29 cellular contexts compared by ENCODE assay signal in genomic region chr4:59039046-59039445, GRCh38.
"Had no signal": no experiment of that assay in that cellular context is flagged by ENCODE, and none has a peak within 500 bp of the region (broad histone marks: within the 10 kb centered on the region; RNA-seq: fewer than 3 reads in every experiment).

No MANE protein-coding gene starts in this region.

- H3K36me3 ChIP-seq: stomach, suprapubic skin, thoracic aorta, thyroid gland, tibial artery, tibial nerve, transverse colon, upper lobe of left lung, upper lobe of right lung, uterus, vagina had no signal

- H3K4me1 ChIP-seq: stomach, suprapubic skin, testis, thyroid gland, tibial artery, tibial nerve, transverse colon, upper lobe of left lung, upper lobe of right lung, uterus, vagina had no signal

- FAIRE-seq: urothelium cell line had no signal

- H3K27me3 ChIP-seq: stomach, suprapubic skin, testis, thyroid gland, tibial artery, tibial nerve, transverse colon, upper lobe of left lung, upper lobe of right lung, uterus, vagina had no signal

- H3K27me3 Mint-ChIP-seq: stimulated activated memory B cell treated with anti-CD40 and anti-IgM and Interleukin-4, amounts not matched to agents 10 μg/mL and 1 μg/mL and 100 μg/mL, for 72 hours; stimulated activated naive B cell treated with anti-CD40 and anti-IgM and Interleukin-4, amounts not matched to agents 10 μg/mL and 1 μg/mL and 100 μg/mL, for 72 hours; stimulated activated naive CD8-positive, alpha-beta T cell treated with anti-CD3 and anti-CD28 coated beads, Interleukin-15, amount 100 ng/mL, for 72 hours; stimulated activated naive CD8-positive, alpha-beta T cell treated with anti-CD3 and anti-CD28 coated beads, Interleukin-15, Interleukin-2, amounts not matched to agents 100 ng/mL and 50 ng/mL, for 24 hours; type B pancreatic cell had no signal

- H3K9me3 Mint-ChIP-seq: stimulated activated memory B cell treated with anti-CD40 and anti-IgM and Interleukin-4, amounts not matched to agents 10 μg/mL and 1 μg/mL and 100 μg/mL, for 72 hours; stimulated activated naive B cell treated with anti-CD40 and anti-IgM and Interleukin-4, amounts not matched to agents 10 μg/mL and 1 μg/mL and 100 μg/mL, for 72 hours; type B pancreatic cell had no signal

- ATAC-seq: stimulated activated effector memory CD8-positive, alpha-beta T cell treated with anti-CD3 and anti-CD28 coated beads, Interleukin-12 subunit alpha, Interleukin-12 subunit beta, amount 100 ng/mL, for 72 hours; stimulated activated memory B cell treated with anti-CD40 and anti-IgM and Interleukin-4, amounts not matched to agents 10 μg/mL and 1 μg/mL and 100 μg/mL, for 72 hours; stimulated activated naive B cell treated with anti-CD40 and anti-IgM and Interleukin-4, amounts not matched to agents 10 μg/mL and 1 μg/mL and 100 μg/mL, for 72 hours; stimulated activated naive CD8-positive, alpha-beta T cell treated with anti-CD3 and anti-CD28 coated beads, Interleukin-15, amount 100 ng/mL, for 72 hours; stimulated activated naive CD8-positive, alpha-beta T cell treated with anti-CD3 and anti-CD28 coated beads, Interleukin-15, Interleukin-2, amounts not matched to agents 100 U/mL and 50 U/mL, for 24 hours; upper lobe of right lung had no signal

- H3K27ac ChIP-seq: stomach, suprapubic skin, testis, thoracic aorta, thyroid gland, tibial artery, tibial nerve, transverse colon, upper lobe of left lung, upper lobe of right lung, uterus, vagina had no signal

- H3K36me3 Mint-ChIP-seq: stimulated activated effector memory CD8-positive, alpha-beta T cell treated with anti-CD3 and anti-CD28 coated beads, Interleukin-12 subunit alpha, Interleukin-12 subunit beta, amount 100 ng/mL, for 72 hours; stimulated activated memory B cell treated with anti-CD40 and anti-IgM and Interleukin-4, amounts not matched to agents 10 μg/mL and 1 μg/mL and 100 μg/mL, for 72 hours; stimulated activated naive B cell treated with anti-CD40 and anti-IgM and Interleukin-4, amounts not matched to agents 10 μg/mL and 1 μg/mL and 100 μg/mL, for 72 hours; type B pancreatic cell had no signal

- H3K9me3 ChIP-seq: stomach, suprapubic skin, testis, thoracic aorta, thyroid gland, tibial artery, tibial nerve, transverse colon, upper lobe of left lung, upper lobe of right lung, uterus, vagina had no signal

- H3K27ac Mint-ChIP-seq: stimulated activated effector memory CD8-positive, alpha-beta T cell treated with anti-CD3 and anti-CD28 coated beads, Interleukin-12 subunit alpha, Interleukin-12 subunit beta, amount 100 ng/mL, for 72 hours; stimulated activated memory B cell treated with anti-CD40 and anti-IgM and Interleukin-4, amounts not matched to agents 10 μg/mL and 1 μg/mL and 100 μg/mL, for 72 hours; stimulated activated naive B cell treated with anti-CD40 and anti-IgM and Interleukin-4, amounts not matched to agents 10 μg/mL and 1 μg/mL and 100 μg/mL, for 72 hours; stimulated activated naive CD8-positive, alpha-beta T cell treated with anti-CD3 and anti-CD28 coated beads, Interleukin-15, amount 100 ng/mL, for 72 hours; stimulated activated naive CD8-positive, alpha-beta T cell treated with anti-CD3 and anti-CD28 coated beads, Interleukin-15, Interleukin-2, amounts not matched to agents 100 ng/mL and 50 ng/mL, for 24 hours; type B pancreatic cell had no signal

- H3K4me3 ChIP-seq: stomach, suprapubic skin, testis, thoracic aorta, thyroid gland, tibial artery, tibial nerve, transverse colon, upper lobe of left lung, upper lobe of right lung, uterus, vagina had no signal

- H3K4me3 Mint-ChIP-seq: stimulated activated effector memory CD8-positive, alpha-beta T cell treated with anti-CD3 and anti-CD28 coated beads, Interleukin-12 subunit alpha, Interleukin-12 subunit beta, amount 100 ng/mL, for 72 hours; stimulated activated memory B cell treated with anti-CD40 and anti-IgM and Interleukin-4, amounts not matched to agents 10 μg/mL and 1 μg/mL and 100 μg/mL, for 72 hours; stimulated activated naive B cell treated with anti-CD40 and anti-IgM and Interleukin-4, amounts not matched to agents 10 μg/mL and 1 μg/mL and 100 μg/mL, for 72 hours; stimulated activated naive CD8-positive, alpha-beta T cell treated with anti-CD3 and anti-CD28 coated beads, Interleukin-15, amount 100 ng/mL, for 72 hours; stimulated activated naive CD8-positive, alpha-beta T cell treated with anti-CD3 and anti-CD28 coated beads, Interleukin-15, Interleukin-2, amounts not matched to agents 100 ng/mL and 50 ng/mL, for 24 hours; type B pancreatic cell had no signal

- DNase-seq: stimulated activated CD4-positive, alpha-beta T cell treated with anti-CD3 and anti-CD28 coated beads, Interleukin-2, amount 100 ng/mL, for 48 hours; stimulated activated CD4-positive, alpha-beta T cell treated with anti-CD3 and anti-CD28 coated beads, Interleukin-4, amount 100 ng/mL, for 1 hour; stimulated activated CD4-positive, alpha-beta T cell treated with anti-CD3 and anti-CD28 coated beads, Interleukin-4, amount 100 ng/mL, for 24 hours; stimulated activated CD4-positive, alpha-beta T cell treated with anti-CD3 and anti-CD28 coated beads, Interleukin-4, amount 100 ng/mL, for 4 hours; stimulated activated CD8-positive, alpha-beta memory T cell treated with anti-CD3 and anti-CD28 coated beads, Interleukin-4, amount 100 ng/mL, for 48 hours; stimulated activated naive B cell treated with anti-CD40 and anti-IgM and Interleukin-4, amounts not matched to agents 10 μg/mL and 1 μg/mL and 100 μg/mL, for 72 hours; stimulated activated naive CD4-positive, alpha-beta T cell; stimulated activated naive CD4-positive, alpha-beta T cell treated with Interleukin-2 at 50 U/mL for 16 hours; stimulated activated naive CD8-positive, alpha-beta T cell treated with anti-CD3 and anti-CD28 coated beads, Interleukin-15, amount 100 ng/mL, for 72 hours; stimulated activated naive CD8-positive, alpha-beta T cell treated with anti-CD3 and anti-CD28 coated beads, Interleukin-15, Interleukin-2, amounts not matched to agents 100 U/mL and 50 U/mL, for 24 hours; stomach; substantia nigra; testis; thyroid gland; tibial artery; transverse colon; trophoblast cell; upper lobe of left lung; upper lobe of right lung; uterus had no signal

- H3K4me1 Mint-ChIP-seq: stimulated activated effector memory CD8-positive, alpha-beta T cell treated with anti-CD3 and anti-CD28 coated beads, Interleukin-12 subunit alpha, Interleukin-12 subunit beta, amount 100 ng/mL, for 72 hours; stimulated activated memory B cell treated with anti-CD40 and anti-IgM and Interleukin-4, amounts not matched to agents 10 μg/mL and 1 μg/mL and 100 μg/mL, for 72 hours; stimulated activated naive B cell treated with anti-CD40 and anti-IgM and Interleukin-4, amounts not matched to agents 10 μg/mL and 1 μg/mL and 100 μg/mL, for 72 hours; stimulated activated naive CD8-positive, alpha-beta T cell treated with anti-CD3 and anti-CD28 coated beads, Interleukin-15, amount 100 ng/mL, for 72 hours had no signal
